8 cellular contexts compared by ENCODE assay signal in the genomic region with DNA sequence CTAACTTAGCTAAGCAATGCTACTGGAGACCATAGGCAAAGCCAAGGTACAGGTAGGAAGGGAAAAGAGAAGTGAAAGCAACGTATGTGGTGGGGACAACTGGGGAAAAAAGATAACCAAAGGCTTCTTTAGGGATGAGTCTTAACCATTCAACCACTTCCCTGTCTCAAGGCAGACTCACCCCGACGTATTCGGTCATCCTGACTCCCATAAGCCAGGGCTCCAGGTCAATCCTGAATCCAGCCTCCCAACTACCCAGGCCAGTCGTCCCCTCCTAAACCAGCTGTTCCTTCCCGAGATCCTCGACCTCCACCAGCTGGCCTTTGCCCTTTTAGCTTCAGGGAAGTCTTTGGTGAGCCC. TPM values are rescaled to one million over a fixed set of nuclear protein-coding genes. Genes with fewer than 3 reads are reported as not detected.
A peak's percentile ranks its signal among the peaks of the same experiment; 100 is the strongest.
DNase-seq lines count a peak whose midpoint lies in the region; ATAC-seq lines count a peak whose summit lies in the region.

No MANE protein-coding gene starts in this region.

- peak overlapping the region; percentile 74 for H3K4me3 ChIP-seq in mesendoderm (ENCODE audit: low read length)

- H3K4me2 ChIP-seq in mesendoderm (ENCODE audit: low read length), result peak overlapping the region; percentile 83

- H2BK120ac ChIP-seq in mesendoderm (ENCODE audit: low read depth, low read length), result no peak overlapping the region

- H3K18ac ChIP-seq in mesendoderm (ENCODE audit: low read length), result no peak overlapping the region

- no peak overlapping the region for H2AK5ac ChIP-seq in mesendoderm (ENCODE audit: low read length)

- peak; percentile 22 for ATAC-seq in GM21737 (IDR thresholded peaks at IDR 0.05; ENCODE audit: unreplicated experiment)

- no peaks in the 10 kb centered on the region for H3K27me3 ChIP-seq in mesendoderm (ENCODE audit: insufficient read depth, low read length, poor library complexity)

- WGBS in mesendoderm (ENCODE audit: extremely low coverage, insufficient coverage, low lambda C conversion rate), result no CpG with 5 or more reads among the region's 7 CpGs

- peak overlapping the region; percentile 93 for H3K56ac ChIP-seq in mesendoderm (ENCODE audit: low read length)

- no peak overlapping the region for H2BK5ac ChIP-seq in mesendoderm (ENCODE audit: low read length)

- H2BK15ac ChIP-seq in mesendoderm (replicated peaks; ENCODE audit: low read depth), result no peak overlapping the region

- peaks cover 5% of the 10 kb centered on the region for H3K4me1 ChIP-seq in mesendoderm (ENCODE audit: control insufficient read depth, low read depth, low read length)

- H3K79me2 ChIP-seq in mesendoderm (ENCODE audit: control insufficient read depth, insufficient read depth, low read length), result peaks cover 4% of the 10 kb centered on the region

- H3K79me1 ChIP-seq in mesendoderm (ENCODE audit: low read length), result peaks cover 9% of the 10 kb centered on the region

- H3K27ac ChIP-seq in mesendoderm (ENCODE audit: low read depth, low read length), result no peak overlapping the region

- no peak overlapping the region for H3K23ac ChIP-seq in mesendoderm (ENCODE audit: low read length)

- H3K36me3 ChIP-seq in mesendoderm (ENCODE audit: control insufficient read depth, insufficient read depth, low read length), result no peaks in the 10 kb centered on the region

- peak overlapping the region; percentile 41 for H3K4ac ChIP-seq in mesendoderm (ENCODE audit: low read depth, low read length)

- peak overlapping the region; percentile 83 for H3K9ac ChIP-seq in mesendoderm (ENCODE audit: low read length)

- H4K8ac ChIP-seq in mesendoderm (ENCODE audit: low read depth, low read length), result no peak overlapping the region

- DNase-seq in EL, result peak; percentile 50
- DNase-seq in M059J (ENCODE audit: low read depth), result peak; percentile 55
- peak; percentile 40 for DNase-seq in cerebellum (ENCODE audit: low spot score)
- no peak for DNase-seq in mesendoderm
- DNase-seq in NCI-H146 treated with DMSO at 0.1 percent for 48 hours (lab: John Stamatoyannopoulos, UW; ENCODE audit: unreplicated experiment), result no peak
- no peak for DNase-seq in NCI-H1092 (lab: John Stamatoyannopoulos, UW)
- DNase-seq in NK-92 treated with Interleukin-12 subunit alpha and Interleukin-12 subunit beta, amount 100 ng/mL, for 24 hours (lab: John Stamatoyannopoulos, UW), result no peak

- no peak overlapping the region for H4K5ac ChIP-seq in mesendoderm (ENCODE audit: low read length)

RNA-seq across cellular contexts. Expression of a gene that starts 0.3 kb away (rescaled TPM):
- total RNA-seq in M059J (2014; rRNA removed; shearing (Covaris generic)), result 74.4 and 98.8 TPM in 2 replicates
- total RNA-seq in cerebellum, result 30.4 TPM
- polyA plus RNA-seq in mesendoderm (2013, experiment 1 of 2), result 16.4 TPM
- 16.3 TPM for polyA plus RNA-seq in mesendoderm (2013, experiment 2 of 2)

RNA-seq across cellular contexts. Expression of a gene that starts 9.5 kb away (rescaled TPM):
- total RNA-seq in M059J (2014; rRNA removed; shearing (Covaris generic)), result 7.7 and 13.1 TPM in 2 replicates
- 9.5 TPM for total RNA-seq in cerebellum
- 9.3 TPM for polyA plus RNA-seq in mesendoderm (2013, experiment 1 of 2)
- 9.5 TPM for polyA plus RNA-seq in mesendoderm (2013, experiment 2 of 2)

RNA-seq across cellular contexts. Expression of a gene that starts 21.6 kb away (rescaled TPM):
- total RNA-seq in M059J (2014; rRNA removed; shearing (Covaris generic)), result 13.3 and 25.1 TPM in 2 replicates
- 73.3 TPM for total RNA-seq in cerebellum
- polyA plus RNA-seq in mesendoderm (2013, experiment 1 of 2), result 11.0 TPM
- 10.4 TPM for polyA plus RNA-seq in mesendoderm (2013, experiment 2 of 2)

RNA-seq across cellular contexts. Expression of a gene that starts 33.5 kb away (rescaled TPM):
- 21.2 and 23.2 TPM in 2 replicates for total RNA-seq in M059J (2014; rRNA removed; shearing (Covaris generic))
- 8.2 TPM for total RNA-seq in cerebellum
- 21.6 TPM for polyA plus RNA-seq in mesendoderm (2013, experiment 1 of 2)
- 22.0 TPM for polyA plus RNA-seq in mesendoderm (2013, experiment 2 of 2)

Comparison
In these comparisons a context has a peak if more than half of its experiments do, and no peak if none do; other contexts are left out.
1. DNase-seq: peak in EL (single experiment), M059J (single experiment) and cerebellum (single experiment); none in mesendoderm (single experiment), NCI-H146 treated with DMSO at 0.1 percent for 48 hours (single experiment), NCI-H1092 (single experiment) and NK-92 treated with Interleukin-12 subunit alpha and Interleukin-12 subunit beta, amount 100 ng/mL, for 24 hours (single experiment).